In the genomic region with DNA sequence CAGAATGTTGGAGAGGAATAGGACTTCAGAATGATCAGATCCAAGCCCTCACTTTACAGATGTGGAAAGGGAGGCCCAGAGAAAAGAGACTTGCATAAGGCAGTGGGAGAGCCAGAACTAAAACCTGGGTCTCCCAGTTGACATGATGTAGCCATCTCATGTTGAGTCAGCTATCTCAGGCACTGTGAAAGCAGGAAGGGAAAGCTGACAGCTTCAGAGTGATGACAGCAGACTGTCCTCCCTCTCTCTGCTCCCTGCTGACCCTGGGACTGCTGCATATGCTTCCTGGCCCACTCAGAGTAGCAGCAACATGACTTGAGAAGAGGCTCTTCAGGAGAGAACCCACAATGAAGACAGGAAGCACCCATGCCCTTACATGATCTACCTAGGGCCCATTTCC, we compare ENCODE assay signal across 9 cellular contexts. TPM values are rescaled to one million over a fixed set of nuclear protein-coding genes. Genes with fewer than 3 reads are reported as not detected.
A peak's percentile ranks its signal among the peaks of the same experiment; 100 is the strongest.
DNase-seq lines count a peak whose midpoint lies in the region; ATAC-seq, FAIRE-seq and TF ChIP-seq lines count a peak whose summit lies in the region.
"Had no signal": no experiment of that assay in that cellular context is flagged by ENCODE, and none has a peak within 500 bp of the region (broad histone marks: within the 10 kb centered on the region; RNA-seq: fewer than 3 reads in every experiment).

No MANE protein-coding gene starts in this region.

- CTCF ChIA-PET in K562 (lab: Yijun Ruan, JAX; ENCODE audit: low intra/inter-chr PET ratio) = no interaction called here
- CTCF ChIA-PET in Calu3 (lab: Charles Lee) = no interaction called here
- CTCF ChIA-PET in Caco-2 (lab: Charles Lee) = no interaction called here

- H2AFZ ChIP-seq in K562 (ENCODE audit: low read depth, low read length) = no peak overlapping the region

- TF ChIP-seq POLR2A in K562 (conservative IDR thresholded peaks at IDR 0.05) = no peak

- H3K79me2 ChIP-seq in K562 (ENCODE audit: control insufficient read depth, insufficient read depth, low read length) = no peaks in the 10 kb centered on the region; the same call in 2 of the 3 replicates

- peak; percentile 51 for DNase-seq in GM13976 (ENCODE audit: low spot score)
- peak in 2 of 4 experiments; percentile 28 to 40 for DNase-seq in K562 (ENCODE audit: extremely low read depth in 1 of 4, low spot score in 3 of 4)
- DNase-seq in Calu3 = no peak
- no peak for DNase-seq in COLO668 (lab: John Stamatoyannopoulos, UW; ENCODE audit: unreplicated experiment)
- no peak for DNase-seq in Caco-2
- DNase-seq in DMS 273 (lab: John Stamatoyannopoulos, UW; ENCODE audit: unreplicated experiment) = no peak
- DNase-seq: activated CD4-positive, alpha-beta memory T cell treated with anti-CD3 and anti-CD28 coated beads, Interleukin-2, amount 10 ng/mL, durations not matched to agents 7 days and 5 days had no signal

- no peaks in the 10 kb centered on the region for H3K36me3 ChIP-seq in K562 (ENCODE audit: control insufficient read depth, insufficient read depth, low read length)
- H3K36me3 ChIP-seq in Caco-2 (ENCODE audit: control insufficient read depth, insufficient read depth, low read length) = no peaks in the 10 kb centered on the region

- H3K27me3 Mint-ChIP-seq in Calu3 (ENCODE audit: unreplicated experiment) (no peaks in the 10 kb centered on the region), Caco-2 (ENCODE audit: insufficient read depth, unreplicated experiment) (no peaks in the 10 kb centered on the region)
- H3K27me3 Mint-ChIP-seq: activated CD4-positive, alpha-beta memory T cell treated with anti-CD3 and anti-CD28 coated beads, Interleukin-2, amount 10 ng/mL, durations not matched to agents 7 days and 5 days had no signal

- intact Hi-C loops in K562 (cut with micrococcal nuclease) = no loop called here
- intact Hi-C loops in Calu3 (cut with micrococcal nuclease; ENCODE audit: unreplicated experiment) = loop anchor here (5.0 kb wide), 1 partner anchor 269 kb away; no protein-coding TSS in a partner anchor
- intact Hi-C loops in Caco-2 (cut with micrococcal nuclease; ENCODE audit: unreplicated experiment) = no loop called here

- TF ChIP-seq CTCF in GM13976 (IDR thresholded peaks at IDR 0.05; ENCODE audit: borderline replicate concordance, control extremely low read depth, extremely low read depth, insufficient read depth, missing control alignments) (no peak), K562 (IDR thresholded peaks at IDR 0.05 in 2 of 3, conservative IDR thresholded peaks at IDR 0.05 in 1 of 3; ENCODE audit: insufficient read depth in 2 of 3, low read depth in 1 of 3, low read length in 3 of 3) (no peak), Calu3 (IDR thresholded peaks at IDR 0.05; ENCODE audit: unreplicated experiment) (no peak), Caco-2 (IDR thresholded peaks at IDR 0.05; ENCODE audit: insufficient read depth in 1 of 2, low read depth in 1 of 2, low read length in 1 of 2, severe bottlenecking in 1 of 2, unreplicated experiment in 1 of 2) (no peak)

- ATAC-seq in GM19455 (IDR thresholded peaks at IDR 0.05; ENCODE audit: unreplicated experiment) = peak; percentile 85
- ATAC-seq in HG03060 (IDR thresholded peaks at IDR 0.05; ENCODE audit: low read depth, unreplicated experiment) = peak; percentile 76
- ATAC-seq in K562 = peak; percentile 72

- no peaks in the 10 kb centered on the region for H3K27me3 ChIP-seq in K562 (ENCODE audit: control insufficient read depth in 2 of 2, insufficient read depth in 2 of 2, low read length in 2 of 2)
- no peaks in the 10 kb centered on the region for H3K27me3 ChIP-seq in Caco-2 (replicated peaks; ENCODE audit: control insufficient read depth, insufficient read depth, low read length)

- H3K36me3 Mint-ChIP-seq in Calu3 (ENCODE audit: insufficient read depth, unreplicated experiment) = no peaks in the 10 kb centered on the region
- H3K36me3 Mint-ChIP-seq in Caco-2 (ENCODE audit: insufficient read depth, unreplicated experiment) = no peaks in the 10 kb centered on the region

- BruUV-seq in K562 (replicated peaks; lab: Mats Ljungman, UMichigan) (no TSS peak), Calu3 (replicated peaks; lab: Mats Ljungman, UMichigan) (no TSS peak), Caco-2 (replicated peaks; lab: Mats Ljungman, UMichigan) (no TSS peak)

- H3K9me3 Mint-ChIP-seq in Calu3 (ENCODE audit: low read depth, unreplicated experiment) = peaks cover 2% of the 10 kb centered on the region
- no peaks in the 10 kb centered on the region for H3K9me3 Mint-ChIP-seq in Caco-2 (ENCODE audit: unreplicated experiment)
- H3K9me3 Mint-ChIP-seq: activated CD4-positive, alpha-beta memory T cell treated with anti-CD3 and anti-CD28 coated beads, Interleukin-2, amount 10 ng/mL, durations not matched to agents 7 days and 5 days had no signal

- H3K4me3 ChIP-seq in K562 = no peak overlapping the region
- no peak overlapping the region for H3K4me3 ChIP-seq in Caco-2 (ENCODE audit: low read depth, low read length)

- no peak overlapping the region for H3K27ac Mint-ChIP-seq in Calu3 (ENCODE audit: unreplicated experiment)
- no peak overlapping the region for H3K27ac Mint-ChIP-seq in Caco-2 (ENCODE audit: unreplicated experiment)
- H3K27ac Mint-ChIP-seq: activated CD4-positive, alpha-beta memory T cell treated with anti-CD3 and anti-CD28 coated beads, Interleukin-2, amount 10 ng/mL, durations not matched to agents 7 days and 5 days had no signal

- TF ChIP-seq RAD21 in K562 (CRISPR knock-in tag; conservative IDR thresholded peaks at IDR 0.05 in 1 of 2, IDR thresholded peaks at IDR 0.05 in 1 of 2) = no peak

- FAIRE-seq in K562 (lab: Jason Lieb, UNC) = peak; percentile 68

- H3K4me2 ChIP-seq in K562 (ENCODE audit: insufficient read depth, low read length) = no peak overlapping the region

- H3K9me3 ChIP-seq in K562 (replicated peaks; ENCODE audit: control insufficient read depth, insufficient read depth, low read depth, low read length) (no peaks in the 10 kb centered on the region), Caco-2 (no peaks in the 10 kb centered on the region)

- no peak overlapping the region for H3K4me3 Mint-ChIP-seq in Calu3 (ENCODE audit: low read depth, unreplicated experiment)
- H3K4me3 Mint-ChIP-seq in Caco-2 (ENCODE audit: unreplicated experiment) = no peak overlapping the region
- H3K4me3 Mint-ChIP-seq: activated CD4-positive, alpha-beta memory T cell treated with anti-CD3 and anti-CD28 coated beads, Interleukin-2, amount 10 ng/mL, durations not matched to agents 7 days and 5 days had no signal

- H3K4me1 ChIP-seq in K562 (replicated peaks in 1 of 2; ENCODE audit: control insufficient read depth in 2 of 2, insufficient read depth in 2 of 2, low read length in 2 of 2) (peaks cover 0 to 7% of the 10 kb centered on the region in 2 experiments; a peak in 2 of 5 replicates), Caco-2 (no peaks in the 10 kb centered on the region)

- no peak overlapping the region for H3K9ac ChIP-seq in K562 (ENCODE audit: insufficient read depth in 1 of 2, low read depth in 2 of 2, low read length in 2 of 2)

- no peaks in the 10 kb centered on the region for H3K9me1 ChIP-seq in K562 (ENCODE audit: control insufficient read depth, insufficient read depth, low read length)

- POLR2A ChIA-PET in K562 (lab: Yijun Ruan, JAX) (no interaction called here), Caco-2 (lab: Charles Lee) (no interaction called here)

- no peak for TF ChIP-seq EP300 in K562 (IDR thresholded peaks at IDR 0.05; ENCODE audit: low read length)

- peak overlapping the region; percentile 52; the same call in 2 of the 3 replicates for H3K27ac ChIP-seq in K562 (ENCODE audit: extremely low read depth, low read depth, low read length)

- H3K4me1 Mint-ChIP-seq in Calu3 (ENCODE audit: low read depth, unreplicated experiment) (peaks cover 7% of the 10 kb centered on the region), Caco-2 (ENCODE audit: low read depth, unreplicated experiment) (no peaks in the 10 kb centered on the region)
- H3K4me1 Mint-ChIP-seq: activated CD4-positive, alpha-beta memory T cell treated with anti-CD3 and anti-CD28 coated beads, Interleukin-2, amount 10 ng/mL, durations not matched to agents 7 days and 5 days had no signal

- no peaks in the 10 kb centered on the region; the same call in 1 of the 2 replicates for H4K20me1 ChIP-seq in K562 (replicated peaks; ENCODE audit: control insufficient read depth, insufficient read depth, low read length)

- in situ Hi-C loops in GM13976 (cut with MboI; ENCODE audit: low sequenced_read_pairs, unreplicated experiment) = no loop called here
- in situ Hi-C loops in K562 (cut with MboI) = no loop called here

TF ChIP-seq in K562, 482 proteins besides CTCF, POLR2A, EP300 and RAD21 (continues in another document):
- TF ChIP-seq NUFIP1 (IDR thresholded peaks at IDR 0.05; ENCODE audit: partially characterized antibody) (no peak), BRF2 (IDR thresholded peaks at IDR 0.05; ENCODE audit: borderline replicate concordance, insufficient read depth, insufficient read length) (no peak)

RNA-seq across cellular contexts. Expression of gene FHIT, which starts 14.7 kb away (rescaled TPM):
- total RNA-seq in K562 (2011; cell fraction: chromatin; rRNA removed; ENCODE audit: low replicate concordance) = 20.8 and 44.5 TPM in 2 replicates
- 9.0 and 13.6 TPM in 2 replicates for total RNA-seq in K562 (2011; cell fraction: nucleolus; rRNA removed)
- total RNA-seq in K562 (2011; cell fraction: nucleoplasm; rRNA removed) = 26.4 and 37.9 TPM in 2 replicates
- 2.0 and 3.9 TPM in 2 replicates for total RNA-seq in K562 (2014; rRNA removed)
- 6.1 and 6.9 TPM in 2 replicates for total RNA-seq in K562 (2014; rRNA removed; fragmentation: Illumina TruSeq; extraction: Trizol)
- total RNA-seq in K562 (2015; rRNA removed; fragmentation: Illumina TruSeq; extraction: Trizol) = 7.2 and 9.1 TPM in 2 replicates
- total RNA-seq in K562 (2021) = 6.3 and 10.9 TPM in 2 replicates
- polyA plus RNA-seq in K562 (2011; rRNA removed) = 1.7 and 2.5 TPM in 2 replicates
- polyA plus RNA-seq in K562 (2011; cell fraction: cytosol; rRNA removed) = 0.30 and 1.2 TPM in 2 replicates
- polyA plus RNA-seq in K562 (2011; cell fraction: nucleus; rRNA removed) = 5.8 and 7.3 TPM in 2 replicates
- polyA plus RNA-seq in K562 (2012) = 6.8 and 17.1 TPM in 2 replicates
- polyA plus RNA-seq in K562 (2014; fragmentation: Illumina TruSeq; extraction: Trizol) = 4.3 and 5.0 TPM in 2 replicates
- polyA plus RNA-seq in K562 (2014; fragmentation: Nextera tagmentation; extraction: Ambion mirVana) = 1 to 10 TPM; 3.6 to 4.3 TPM
- polyA plus RNA-seq in K562 (2014; rRNA removed) = 3.3 and 4.6 TPM in 2 replicates
- polyA minus RNA-seq in K562 (2011; rRNA and poly(A)+ RNA removed) = 3.2 and 3.4 TPM in 2 replicates
- 0.95 TPM in 1 of 2 replicates, not detected in the other for polyA minus RNA-seq in K562 (2011; cell fraction: cytosol; rRNA and poly(A)+ RNA removed)
- polyA minus RNA-seq in K562 (2011; cell fraction: nucleus; rRNA and poly(A)+ RNA removed) = 11.8 and 12.4 TPM in 2 replicates
- 6.2 and 8.0 TPM in 2 replicates for total RNA-seq in Calu3 (2022)
- total RNA-seq in Caco-2 (2022) = 5.4 and 8.3 TPM in 2 replicates
